In genomic region chr2:163471947-163472346, GRCh38 we compare ENCODE assay signal across 10 cellular contexts.
A peak's percentile ranks its signal among the peaks of the same experiment; 100 is the strongest.
DNase-seq lines count a peak whose midpoint lies in the region; TF ChIP-seq lines count a peak whose summit lies in the region.
"Had no signal": no experiment of that assay in that cellular context is flagged by ENCODE, and none has a peak within 500 bp of the region (broad histone marks: within the 10 kb centered on the region; RNA-seq: fewer than 3 reads in every experiment).

No MANE protein-coding gene starts in this region.

- peak; percentile 24 for TF ChIP-seq CTCF in AG04449 (IDR thresholded peaks at IDR 0.05; ENCODE audit: insufficient read depth, low read length, missing control alignments)
- peak; percentile 45 for TF ChIP-seq CTCF in WERI-Rb-1 (IDR thresholded peaks at IDR 0.05; ENCODE audit: low read depth, low read length)
- TF ChIP-seq CTCF in hepatocyte (IDR thresholded peaks at IDR 0.05; ENCODE audit: poor library complexity): peak; percentile 39
- TF ChIP-seq CTCF in OCI-LY7 (conservative IDR thresholded peaks at IDR 0.05; ENCODE audit: low read length): no peak
- TF ChIP-seq CTCF in transverse colon (IDR thresholded peaks at IDR 0.05): no peak

- CTCF ChIA-PET in AG04449 (lab: Yijun Ruan, JAX) (interaction anchor here (1.0 to 1.7 kb wide), 4 partner anchors 12 to 1007 kb away, joined by 3 to 5 read pairs (median 4); no protein-coding TSS in a partner anchor), OCI-LY7 (lab: Charles Lee; ENCODE audit: unreplicated experiment) (no interaction called here)

- intact Hi-C loops in OCI-LY7 (cut with micrococcal nuclease; ENCODE audit: unreplicated experiment): no loop called here
- intact Hi-C loops in transverse colon (cut with DNase I; ENCODE audit: low total_unique reads): no loop called here

- no peak for TF ChIP-seq EP300 in transverse colon (IDR thresholded peaks at IDR 0.05; ENCODE audit: low read depth)

- H3K4me2 ChIP-seq in hepatocyte (no peak overlapping the region), OCI-LY7 (ENCODE audit: low read length) (no peak overlapping the region)

- H4K20me1 ChIP-seq in hepatocyte (ENCODE audit: insufficient read depth, poor library complexity, severe bottlenecking) (no peaks in the 10 kb centered on the region), OCI-LY7 (ENCODE audit: insufficient read depth, low read length) (no peaks in the 10 kb centered on the region)

- H2AFZ ChIP-seq in hepatocyte (no peak overlapping the region), OCI-LY7 (ENCODE audit: low read length) (no peak overlapping the region)

- no TSS peak for BruUV-seq in OCI-LY7 (replicated peaks; lab: Mats Ljungman, UMichigan)

- no peaks in the 10 kb centered on the region for H3K4me1 ChIP-seq in hepatocyte (ENCODE audit: insufficient read depth)
- H3K4me1 ChIP-seq in OCI-LY7 (ENCODE audit: insufficient read depth, low read length, poor library complexity, severe bottlenecking): no peaks in the 10 kb centered on the region
- H3K4me1 ChIP-seq in transverse colon: no peaks in the 10 kb centered on the region

- H3K9me2 ChIP-seq in hepatocyte (replicated peaks; ENCODE audit: insufficient read depth) (no peaks in the 10 kb centered on the region), OCI-LY7 (ENCODE audit: insufficient read depth, low read length) (no peaks in the 10 kb centered on the region)

- no peak overlapping the region for H3K4me3 ChIP-seq in AG04449 (ENCODE audit: low read depth, low read length)
- no peak overlapping the region for H3K4me3 ChIP-seq in WERI-Rb-1 (ENCODE audit: low read depth, low read length)
- no peak overlapping the region for H3K4me3 ChIP-seq in hepatocyte
- H3K4me3 ChIP-seq in OCI-LY7 (ENCODE audit: low read depth, low read length, poor library complexity, severe bottlenecking): no peak overlapping the region
- no peak overlapping the region for H3K4me3 ChIP-seq in transverse colon

- H3K36me3 ChIP-seq in WERI-Rb-1: no peaks in the 10 kb centered on the region
- no peaks in the 10 kb centered on the region for H3K36me3 ChIP-seq in hepatocyte (replicated peaks; ENCODE audit: insufficient read depth, low read depth)
- no peaks in the 10 kb centered on the region for H3K36me3 ChIP-seq in OCI-LY7 (ENCODE audit: insufficient read depth, low read length)
- H3K36me3 ChIP-seq in transverse colon: no peaks in the 10 kb centered on the region

- TF ChIP-seq POLR2A in transverse colon (IDR thresholded peaks at IDR 0.05): no peak

- in situ Hi-C loops in transverse colon (cut with MboI; ENCODE audit: low pct_ligation_motif_present in 1 of 4, low pct_unique_long_range_greater_than_20kb in 1 of 4, low sequenced_read_pairs in 3 of 4): no loop called here

- H3K79me2 ChIP-seq in hepatocyte (no peaks in the 10 kb centered on the region), OCI-LY7 (ENCODE audit: insufficient read depth, low read depth, low read length) (no peaks in the 10 kb centered on the region)

- 55% methylated on average over 1 of the region's 1 CpG for WGBS in hepatocyte (ENCODE audit: low lambda C conversion rate, missing lambda C conversion rate)
- 0 to 36% methylated on average over 1 of the region's 1 CpG for WGBS in transverse colon (ENCODE audit: low coverage in 1 of 2), 2 donors

- DNase-seq in AG04449 (ENCODE audit: low read depth, low spot score): no peak
- DNase-seq in HPDE6-E6E7 (ENCODE audit: extremely low spot score): peak; percentile 2
- no peak for DNase-seq in WERI-Rb-1
- DNase-seq in hepatocyte (ENCODE audit: low spot score): peak; percentile 12
- no peak for DNase-seq in OCI-LY7 (ENCODE audit: low spot score)
- DNase-seq in T-helper 2 cell: no peak
- no peak for DNase-seq in transverse colon
- no peak for DNase-seq in stimulated activated CD4-positive, alpha-beta T cell treated with anti-CD3 and anti-CD28 coated beads, Interleukin-4, amount 100 ng/mL, for 4 hours
- DNase-seq: activated naive CD4-positive, alpha-beta T cell treated with anti-CD3 and anti-CD28 coated beads for 36 hours; DND-41 had no signal

- H3K27me3 ChIP-seq in WERI-Rb-1 (ENCODE audit: insufficient read depth, low read depth, severe bottlenecking): no peaks in the 10 kb centered on the region
- H3K27me3 ChIP-seq in hepatocyte: peaks cover 2% of the 10 kb centered on the region
- H3K27me3 ChIP-seq in transverse colon: no peaks in the 10 kb centered on the region

- no peaks in the 10 kb centered on the region for H3K9me3 ChIP-seq in WERI-Rb-1 (ENCODE audit: severe bottlenecking)
- H3K9me3 ChIP-seq in hepatocyte (ENCODE audit: low read depth): no peaks in the 10 kb centered on the region
- no peaks in the 10 kb centered on the region for H3K9me3 ChIP-seq in OCI-LY7 (ENCODE audit: low read length)
- H3K9me3 ChIP-seq in transverse colon: no peaks in the 10 kb centered on the region

- POLR2A ChIA-PET in AG04449 (lab: Yijun Ruan, JAX): no interaction called here
- POLR2A ChIA-PET in OCI-LY7 (lab: Charles Lee): interaction anchor here (0.5 to 0.9 kb wide), 2 partner anchors 10 to 541 kb away, joined by 3 to 4 read pairs; no protein-coding TSS in a partner anchor

- H3K27ac ChIP-seq in WERI-Rb-1 (no peak overlapping the region), hepatocyte (no peak overlapping the region), OCI-LY7 (ENCODE audit: low read depth, low read length, poor library complexity, severe bottlenecking) (no peak overlapping the region), transverse colon (no peak overlapping the region)

Comparison
In these comparisons a context has a peak if more than half of its experiments do, and no peak if none do; other contexts are left out.
1. DNase-seq: peak in HPDE6-E6E7 (single experiment) and hepatocyte (single experiment); none in AG04449 (single experiment), WERI-Rb-1 (single experiment), OCI-LY7 (single experiment), T-helper 2 cell (0 of 5), transverse colon (single experiment) and stimulated activated CD4-positive, alpha-beta T cell treated with anti-CD3 and anti-CD28 coated beads, Interleukin-4, amount 100 ng/mL, for 4 hours (0 of 2).
2. CTCF ChIP-seq: peak in AG04449 (single experiment), WERI-Rb-1 (single experiment) and hepatocyte (single experiment); none in OCI-LY7 (single experiment) and transverse colon (0 of 5).